14 cellular contexts compared by ENCODE assay signal in genomic region chr11:114085965-114086364, GRCh38. TPM values are rescaled to one million over a fixed set of nuclear protein-coding genes. Genes with fewer than 3 reads are reported as not detected.
A peak's percentile ranks its signal among the peaks of the same experiment; 100 is the strongest.
DNase-seq lines count a peak whose midpoint lies in the region; ATAC-seq and TF ChIP-seq lines count a peak whose summit lies in the region.
"Had no signal": no experiment of that assay in that cellular context is flagged by ENCODE, and none has a peak within 500 bp of the region (broad histone marks: within the 10 kb centered on the region; RNA-seq: fewer than 3 reads in every experiment).

No MANE protein-coding gene starts in this region.

- TF ChIP-seq CTCF in right atrium auricular region (IDR thresholded peaks at IDR 0.05) = no peak

- no peak overlapping the region for H3K9ac ChIP-seq in subcutaneous abdominal adipose tissue (ENCODE audit: low read length in 5 of 5)
- H3K9ac ChIP-seq in Karpas-422 (ENCODE audit: low read length) = no peak overlapping the region

- no peaks in the 10 kb centered on the region for H3K27me3 ChIP-seq in right atrium auricular region
- no peaks in the 10 kb centered on the region for H3K27me3 ChIP-seq in subcutaneous abdominal adipose tissue (ENCODE audit: control insufficient read depth in 5 of 5, insufficient read depth in 4 of 5, low read length in 5 of 5)
- no peaks in the 10 kb centered on the region for H3K27me3 ChIP-seq in Karpas-422 (ENCODE audit: low read length)

- no peaks in the 10 kb centered on the region for H3K9me3 ChIP-seq in right atrium auricular region
- H3K9me3 ChIP-seq in subcutaneous abdominal adipose tissue (ENCODE audit: control insufficient read depth in 5 of 5, low read length in 5 of 5) = no peaks in the 10 kb centered on the region
- no peaks in the 10 kb centered on the region for H3K9me3 ChIP-seq in Karpas-422 (ENCODE audit: low read length)

- H3K79me2 ChIP-seq in Karpas-422 (ENCODE audit: low read length) = no peaks in the 10 kb centered on the region

- H3K27ac ChIP-seq in right atrium auricular region (peak overlapping the region; percentile 88 to 93), subcutaneous abdominal adipose tissue (ENCODE audit: low read depth, low read length) (peak overlapping the region; percentile 39), Karpas-422 (ENCODE audit: low read length) (no peak overlapping the region)
- H3K27ac ChIP-seq: skin epidermis had no signal

- ATAC-seq in GM21619 (IDR thresholded peaks at IDR 0.05; ENCODE audit: unreplicated experiment) = no peak
- ATAC-seq: activated CD4-positive, CD25-positive, alpha-beta regulatory T cell treated with anti-CD3 and anti-CD28 coated beads, Interleukin-2, amount 50 U/mL, for 24 hours; HCT116 had no signal

- no peak overlapping the region for H3K4me2 ChIP-seq in Karpas-422 (ENCODE audit: low read depth, low read length, poor library complexity, severe bottlenecking)

- DNase-seq in NCI-H1092 treated with DMSO at 0.1 percent for 48 hours (lab: John Stamatoyannopoulos, UW) (peak; percentile 74), NCI-H774 (lab: John Stamatoyannopoulos, UW) (peak; percentile 96), right atrium auricular region (ENCODE audit: low spot score) (no peak), NCI-H446 (lab: John Stamatoyannopoulos, UW) (no peak), Karpas-422 (no peak)
- DNase-seq: endodermal cell, GF-D8, kidney, NCI-H1048 had no signal

- H3K4me3 ChIP-seq in right atrium auricular region (no peak overlapping the region), subcutaneous abdominal adipose tissue (ENCODE audit: low read depth in 1 of 5, low read length in 5 of 5) (no peak overlapping the region), Karpas-422 (ENCODE audit: low read length) (no peak overlapping the region)
- H3K4me3 ChIP-seq: skin epidermis had no signal

- H3K36me3 ChIP-seq in right atrium auricular region (peaks cover 76% of the 10 kb centered on the region), subcutaneous abdominal adipose tissue (ENCODE audit: control insufficient read depth in 5 of 5, insufficient read depth in 5 of 5, low read length in 5 of 5) (peaks cover 0 to 29% (median 14%) of the 10 kb centered on the region in 5 donors), Karpas-422 (ENCODE audit: insufficient read depth, low read length) (no peaks in the 10 kb centered on the region)

- H3K9me2 ChIP-seq in Karpas-422 (replicated peaks; ENCODE audit: insufficient read depth, low read length) = no peaks in the 10 kb centered on the region

- H3K4me1 ChIP-seq in right atrium auricular region (peaks cover 3 to 100% of the 10 kb centered on the region in 2 donors), subcutaneous abdominal adipose tissue (ENCODE audit: control insufficient read depth in 5 of 5, insufficient read depth in 5 of 5, low read length in 5 of 5) (peaks cover 14 to 96% (median 84%) of the 10 kb centered on the region in 5 donors), Karpas-422 (ENCODE audit: low read length) (no peaks in the 10 kb centered on the region)

- H2AFZ ChIP-seq in Karpas-422 (ENCODE audit: low read length) = no peak overlapping the region

- H4K20me1 ChIP-seq in Karpas-422 (ENCODE audit: insufficient read depth, low read depth, low read length) = no peaks in the 10 kb centered on the region

RNA-seq across cellular contexts. Expression of gene ZBTB16, which starts 26.5 kb away (rescaled TPM):
- total RNA-seq in right atrium auricular region = 100 to 1,000 TPM in 1 of 2 donors, 10 to 100 TPM in 1; 65.5 to 101 TPM
- total RNA-seq in Karpas-422 (2014; rRNA removed; shearing (Covaris generic); ENCODE audit: low replicate concordance) = not detected in 2 replicates

Comparison
In these comparisons a context has a peak if more than half of its experiments do, and no peak if none do; other contexts are left out.
1. DNase-seq: peak in NCI-H1092 treated with DMSO at 0.1 percent for 48 hours (single experiment) and NCI-H774 (single experiment); none in right atrium auricular region (single experiment), NCI-H446 (0 of 2) and Karpas-422 (single experiment).
2. RNA of gene ZBTB16, which starts 26.5 kb away (total RNA-seq): 65.5 to 101 TPM in right atrium auricular region; not detected in Karpas-422; every median in the first group is over 10 times any median in the second.